In genomic region chr11:61331636-61332035, GRCh38 we compare ENCODE assay signal across 8 cellular contexts. TPM values are rescaled to one million over a fixed set of nuclear protein-coding genes. Genes with fewer than 3 reads are reported as not detected.
DNase-seq lines count a peak whose midpoint lies in the region; ATAC-seq and TF ChIP-seq lines count a peak whose summit lies in the region.

No MANE protein-coding gene starts in this region.

- peaks cover 5% of the 10 kb centered on the region for H3K36me3 ChIP-seq in fibroblast of lung (ENCODE audit: control insufficient read depth, insufficient read depth, low read length)

- no peaks in the 10 kb centered on the region for H3K9me3 ChIP-seq in fibroblast of lung (ENCODE audit: control insufficient read depth, insufficient read depth, low read depth, low read length)

- H2AFZ ChIP-seq in fibroblast of lung (ENCODE audit: low read length) = no peak overlapping the region

- peaks cover 60% of the 10 kb centered on the region for H3K79me2 ChIP-seq in fibroblast of lung (ENCODE audit: control insufficient read depth, insufficient read depth, low read length)

- DNase-seq in HFF-Myc (ENCODE audit: extremely low read depth, low read depth) = no peak
- peak; percentile 31 for DNase-seq in SKM-1 (lab: John Stamatoyannopoulos, UW; ENCODE audit: unreplicated experiment)
- DNase-seq in fibroblast of lung (ENCODE audit: low read depth in 2 of 2) = no peak
- DNase-seq in kidney glomerular epithelial cell (lab: John Stamatoyannopoulos, UW) = no peak
- DNase-seq in stimulated activated naive CD4-positive, alpha-beta T cell treated with Interleukin-2 at 50 U/mL for 16 hours (lab: John Stamatoyannopoulos, UW) = no peak

- TF ChIP-seq CTCF in HFF-Myc (IDR thresholded peaks at IDR 0.05; ENCODE audit: low read depth, low read length, missing control alignments) = no peak
- TF ChIP-seq CTCF in fibroblast of lung (conservative IDR thresholded peaks at IDR 0.05 in 1 of 2, IDR thresholded peaks at IDR 0.05 in 1 of 2; ENCODE audit: low read depth in 1 of 2, low read length in 2 of 2) = no peak

- H4K20me1 ChIP-seq in fibroblast of lung (ENCODE audit: control insufficient read depth, extremely low read depth, insufficient read depth, low read length) = peaks cover 4% of the 10 kb centered on the region

- H3K9ac ChIP-seq in fibroblast of lung (ENCODE audit: insufficient read depth, low read length) = peak overlapping the region; percentile 99

- H3K4me3 ChIP-seq in HFF-Myc (replicated peaks; ENCODE audit: low read depth, low read length) (peak overlapping the region; percentile 93), fibroblast of lung (replicated peaks in 1 of 4; ENCODE audit: control extremely low read depth in 1 of 4, insufficient read depth in 1 of 4, low read depth in 3 of 4, low read length in 4 of 4) (peak overlapping the region; percentile 82 to 99 (median 86)), skin epidermis (peak overlapping the region; percentile 69 to 96 (median 89))

- H3K4me1 ChIP-seq in fibroblast of lung (ENCODE audit: control insufficient read depth, extremely low read depth, insufficient read depth, low read length) = peaks cover 15% of the 10 kb centered on the region

- peak overlapping the region; percentile 98 for H3K4me2 ChIP-seq in fibroblast of lung (ENCODE audit: extremely low read depth, insufficient read depth, low read length)

- H3K27me3 ChIP-seq in fibroblast of lung (ENCODE audit: control insufficient read depth, insufficient read depth, low read length) = no peaks in the 10 kb centered on the region

- H3K27ac ChIP-seq in fibroblast of lung (ENCODE audit: insufficient read depth, low read length) (peak overlapping the region; percentile 1), skin epidermis (peak overlapping the region in 10 of 21 experiments; percentile 94 to 99 (median 97))

- no peak for ATAC-seq in GM18517 (IDR thresholded peaks at IDR 0.05; ENCODE audit: unreplicated experiment)
- no peak for ATAC-seq in HG02610 (IDR thresholded peaks at IDR 0.05; ENCODE audit: unreplicated experiment)

RNA-seq across cellular contexts. Expression of gene DDB1, which starts 1.3 kb away (rescaled TPM):
- total RNA-seq in fibroblast of lung = 241 and 282 TPM in 2 replicates
- polyA plus RNA-seq in fibroblast of lung = 289 and 298 TPM in 2 replicates
- 180 and 182 TPM in 2 replicates for polyA plus RNA-seq in fibroblast of lung (2012)
- 389 and 438 TPM in 2 replicates for polyA minus RNA-seq in fibroblast of lung (ENCODE audit: low replicate concordance)

RNA-seq across cellular contexts. Expression of gene TKFC, which starts 1.4 kb away (rescaled TPM):
- total RNA-seq in fibroblast of lung = 15.9 and 27.1 TPM in 2 replicates
- polyA plus RNA-seq in fibroblast of lung = 11.5 and 15.9 TPM in 2 replicates
- 20.4 and 23.8 TPM in 2 replicates for polyA plus RNA-seq in fibroblast of lung (2012)
- 26.2 and 48.0 TPM in 2 replicates for polyA minus RNA-seq in fibroblast of lung (ENCODE audit: low replicate concordance)

RNA-seq across cellular contexts. Expression of gene CYB561A3, which starts 30.0 kb away (rescaled TPM):
- 39.3 and 65.1 TPM in 2 replicates for total RNA-seq in fibroblast of lung
- 43.9 and 48.3 TPM in 2 replicates for polyA plus RNA-seq in fibroblast of lung
- polyA plus RNA-seq in fibroblast of lung (2012) = 41.8 and 42.0 TPM in 2 replicates
- polyA minus RNA-seq in fibroblast of lung (ENCODE audit: low replicate concordance) = 215 and 274 TPM in 2 replicates

RNA-seq across cellular contexts. Expression of gene TMEM138, which starts 30.5 kb away (rescaled TPM):
- total RNA-seq in fibroblast of lung = 20.0 and 30.2 TPM in 2 replicates
- 78.0 and 95.9 TPM in 2 replicates for polyA plus RNA-seq in fibroblast of lung
- polyA plus RNA-seq in fibroblast of lung (2012) = 57.7 and 65.3 TPM in 2 replicates
- polyA minus RNA-seq in fibroblast of lung (ENCODE audit: low replicate concordance) = 64.3 and 99.7 TPM in 2 replicates

RNA-seq across cellular contexts. Expression of gene VWCE, which starts 36.5 kb away (rescaled TPM):
- 1.5 and 1.7 TPM in 2 replicates for total RNA-seq in fibroblast of lung
- 0.30 and 0.68 TPM in 2 replicates for polyA plus RNA-seq in fibroblast of lung
- polyA plus RNA-seq in fibroblast of lung (2012) = 0.66 and 0.90 TPM in 2 replicates
- polyA minus RNA-seq in fibroblast of lung (ENCODE audit: low replicate concordance) = 0.59 and 5.1 TPM in 2 replicates
